In the genomic region with DNA sequence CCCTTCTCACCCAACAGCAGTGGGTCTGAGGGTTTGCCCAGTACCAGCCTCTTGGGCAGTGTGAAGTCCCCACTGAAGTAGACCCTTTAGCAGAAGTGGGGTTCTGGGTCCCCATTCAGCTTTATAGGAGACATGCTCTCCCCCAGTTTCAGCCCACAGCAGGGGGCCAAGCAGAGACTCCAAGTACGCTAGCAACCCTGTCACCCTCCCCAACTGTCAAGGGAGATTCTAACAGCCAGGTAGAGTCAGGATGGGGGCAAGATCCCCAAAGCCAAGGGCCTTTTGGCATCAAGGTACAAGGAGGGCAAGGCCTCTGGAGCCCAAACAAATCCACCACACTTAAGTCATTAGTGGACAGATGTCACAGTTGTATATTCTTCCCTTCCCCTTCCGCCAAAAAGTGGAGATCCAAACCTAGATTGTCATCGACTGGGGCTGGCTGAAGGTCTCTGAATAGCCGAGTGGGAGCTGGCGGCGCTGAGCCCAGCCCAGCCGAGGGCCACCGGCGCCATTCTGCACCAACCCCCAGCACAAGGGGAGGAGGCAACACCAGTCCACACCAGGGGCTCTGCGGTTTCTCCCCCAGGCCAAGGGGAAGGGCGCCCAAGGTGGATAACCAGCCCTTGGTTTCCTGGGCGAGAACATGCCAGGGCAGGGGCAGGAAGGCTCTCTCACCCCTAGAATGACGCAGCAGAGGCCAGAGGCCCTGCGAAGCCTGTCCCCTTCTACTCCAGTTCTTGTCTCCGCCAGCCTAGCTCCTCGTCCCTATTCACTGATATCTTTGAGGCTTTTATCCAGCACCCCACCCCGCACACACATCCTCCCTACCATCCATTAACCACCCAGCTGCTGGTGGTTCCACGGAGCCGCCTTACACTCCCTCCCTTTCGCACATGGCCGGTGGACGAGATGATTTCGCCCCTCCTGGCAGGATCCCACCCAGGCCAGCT, we compare ENCODE assay signal across 8 cellular contexts. TPM values are rescaled to one million over a fixed set of nuclear protein-coding genes. Genes with fewer than 3 reads are reported as not detected.
DNase-seq lines count a peak whose midpoint lies in the region; ATAC-seq and TF ChIP-seq lines count a peak whose summit lies in the region.

No MANE protein-coding gene starts in this region.

- peak overlapping the region; percentile 84 for H3K9ac ChIP-seq in HUES48 (ENCODE audit: low read depth, low read length)

- H3K9me3 ChIP-seq in HUES48 (ENCODE audit: control insufficient read depth, insufficient read depth, low read length) (no peaks in the 10 kb centered on the region), ascending aorta (no peaks in the 10 kb centered on the region), spleen (no peaks in the 10 kb centered on the region), body of pancreas (no peaks in the 10 kb centered on the region)

- H3K4me1 ChIP-seq in HUES48 (ENCODE audit: control insufficient read depth, insufficient read depth, low read length) (peaks cover 40% of the 10 kb centered on the region), ascending aorta (peaks cover 3 to 6% of the 10 kb centered on the region in 2 donors), spleen (peaks cover 0 to 28% (median 14%) of the 10 kb centered on the region in 6 donors), body of pancreas (peaks cover 7% of the 10 kb centered on the region)

- intact Hi-C loops in ascending aorta (cut with DNase I) = no loop called here
- intact Hi-C loops in spleen (cut with DNase I; ENCODE audit: low total_unique reads) = no loop called here
- intact Hi-C loops in body of pancreas (cut with DNase I) = no loop called here

- no peaks in the 10 kb centered on the region for H3K27me3 ChIP-seq in HUES48 (ENCODE audit: control insufficient read depth, insufficient read depth, low read length)
- no peaks in the 10 kb centered on the region for H3K27me3 ChIP-seq in ascending aorta
- H3K27me3 ChIP-seq in spleen (replicated peaks in 1 of 7) = peaks cover 0 to 49% (median 14%) of the 10 kb centered on the region in 7 donors
- no peaks in the 10 kb centered on the region for H3K27me3 ChIP-seq in body of pancreas

- H3K4me3 ChIP-seq in HUES48 (ENCODE audit: low read depth, low read length) (peak overlapping the region; percentile 70), ascending aorta (peak overlapping the region; percentile 80 to 85), spleen (peak overlapping the region in 4 of 8 donors; percentile 63 to 76 (median 64)), body of pancreas (no peak overlapping the region)

- DNase-seq in ascending aorta (ENCODE audit: low spot score in 2 of 2) = no peak
- peak; percentile 77 for DNase-seq in islet precursor cell
- DNase-seq in spleen = no peak
- DNase-seq in globus pallidus (ENCODE audit: low spot score) = no peak
- no peak for DNase-seq in AG08396 (ENCODE audit: low spot score)
- no peak for DNase-seq in body of pancreas
- DNase-seq in SHP77 treated with DMSO at 0.1 percent for 48 hours (lab: John Stamatoyannopoulos, UW) = no peak

- TF ChIP-seq CTCF in ascending aorta (IDR thresholded peaks at IDR 0.05) (no peak), spleen (IDR thresholded peaks at IDR 0.05 in 8 of 11, conservative IDR thresholded peaks at IDR 0.05 in 3 of 11) (no peak), body of pancreas (IDR thresholded peaks at IDR 0.05) (no peak)

- no peaks in the 10 kb centered on the region; the same call in 1 of the 2 replicates for H3K36me3 ChIP-seq in HUES48 (ENCODE audit: control insufficient read depth, insufficient read depth, low read length)
- no peaks in the 10 kb centered on the region for H3K36me3 ChIP-seq in ascending aorta
- no peaks in the 10 kb centered on the region for H3K36me3 ChIP-seq in spleen
- H3K36me3 ChIP-seq in body of pancreas (replicated peaks in 1 of 2; ENCODE audit: insufficient read depth in 1 of 2, low read depth in 2 of 2) = no peaks in the 10 kb centered on the region

- ATAC-seq in body of pancreas = no peak

- 73 to 82% (median 76%) methylated on average over 14 to 23 of the region's 23 CpGs for WGBS in spleen, 5 donors
- WGBS in body of pancreas, 2 donors = 83 to 91% methylated on average over 14 to 23 of the region's 23 CpGs

- no peak for TF ChIP-seq POLR2A in spleen (IDR thresholded peaks at IDR 0.05)
- no peak for TF ChIP-seq POLR2A in body of pancreas (IDR thresholded peaks at IDR 0.05)

- H3K27ac ChIP-seq in HUES48 (ENCODE audit: low read depth, low read length) = peak overlapping the region; percentile 78
- H3K27ac ChIP-seq in ascending aorta = no peak overlapping the region
- H3K27ac ChIP-seq in spleen = peak overlapping the region in 6 of 8 donors; percentile 26 to 79 (median 74)
- H3K27ac ChIP-seq in body of pancreas = no peak overlapping the region

RNA-seq across cellular contexts. Expression of a gene that starts 1.5 kb away (rescaled TPM):
- total RNA-seq in ascending aorta = not detected
- total RNA-seq in spleen = 1 to 10 TPM; 1.2 to 6.0 (median 3.3) TPM
- 1 to 10 TPM; 1.0 to 3.0 (median 1.2) TPM for polyA plus RNA-seq in spleen
- under 1 TPM; 0.26 to 0.33 TPM for total RNA-seq in body of pancreas

RNA-seq across cellular contexts. Expression of a gene that starts 51.6 kb away (rescaled TPM):
- total RNA-seq in ascending aorta = not detected
- total RNA-seq in spleen = 10 to 100 TPM in 1 of 7 donors, 1 to 10 TPM in 6; 3.8 to 10.3 (median 6.6) TPM
- polyA plus RNA-seq in spleen = 1 to 10 TPM; 5.9 to 7.9 (median 7.7) TPM
- total RNA-seq in body of pancreas = not detected

Comparison
In these comparisons a context has a peak if more than half of its experiments do, and no peak if none do; other contexts are left out.
1. H3K27ac ChIP-seq: peak in HUES48 (single experiment) and spleen (6 of 8); none in ascending aorta (0 of 2) and body of pancreas (0 of 4).
2. H3K4me3 ChIP-seq: peak in HUES48 (single experiment) and ascending aorta (2 of 2); none in body of pancreas (0 of 2).